Comparison of ENCODE assay signal across 8 cellular contexts in the genomic region with DNA sequence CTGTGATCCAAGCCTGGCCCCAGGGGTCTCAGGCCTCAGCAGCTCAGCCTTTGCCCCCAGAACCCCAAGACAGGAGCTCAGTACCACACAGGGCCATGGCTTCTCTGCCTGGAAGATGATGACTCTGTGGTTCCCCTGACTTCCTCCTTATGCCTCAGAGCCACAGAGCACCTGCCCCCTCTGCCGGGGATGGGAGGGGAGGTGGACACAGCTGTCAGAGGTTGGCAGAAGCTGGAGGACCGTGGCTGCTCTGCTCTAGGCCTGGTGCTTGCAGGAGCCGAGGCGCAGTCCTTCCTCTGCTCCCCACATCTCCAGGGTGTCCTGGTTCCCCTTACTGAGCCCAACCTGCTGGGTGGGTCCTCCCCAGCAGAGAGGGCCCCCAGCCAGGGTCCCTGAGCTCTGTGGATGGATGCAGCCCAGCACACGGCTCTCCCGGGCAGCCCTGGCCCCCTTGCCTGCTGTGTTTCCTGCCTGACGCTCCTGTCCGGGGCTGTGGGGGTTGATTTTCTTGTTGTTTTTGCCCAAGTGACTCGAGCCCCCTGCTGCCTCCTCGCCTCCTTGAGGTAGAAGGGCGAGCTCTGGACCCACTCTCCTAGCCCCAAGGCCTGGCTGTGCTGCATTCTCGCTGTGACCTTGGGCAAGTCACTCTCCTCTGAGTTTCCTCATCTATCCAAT. TPM values are rescaled to one million over a fixed set of nuclear protein-coding genes. Genes with fewer than 3 reads are reported as not detected.
A peak's percentile ranks its signal among the peaks of the same experiment; 100 is the strongest.
DNase-seq lines count a peak whose midpoint lies in the region; ATAC-seq and TF ChIP-seq lines count a peak whose summit lies in the region.

No MANE protein-coding gene starts in this region.

- no peaks in the 10 kb centered on the region for H3K4me1 ChIP-seq in mammary epithelial cell (ENCODE audit: insufficient read depth, low read length)

- H3K4me2 ChIP-seq in mammary epithelial cell (ENCODE audit: insufficient read depth, low read depth, low read length): no peak overlapping the region

- CTCF ChIA-PET in GM10248 (lab: Yijun Ruan, JAX): interaction anchor here (0.9 to 9.4 kb wide), 19 partner anchors 8 to 883 kb away, joined by 3 to 88 read pairs (median 4); no protein-coding TSS in a partner anchor
- CTCF ChIA-PET in mammary epithelial cell (lab: Charles Lee; ENCODE audit: low non-redundant PET): interaction anchor here (0.6 kb wide), 1 partner anchor 116 kb away, joined by 3 read pairs; no protein-coding TSS in a partner anchor

- no peaks in the 10 kb centered on the region for H3K27me3 ChIP-seq in dorsolateral prefrontal cortex
- H3K27me3 ChIP-seq in mammary epithelial cell (ENCODE audit: insufficient read depth, low read length): no peaks in the 10 kb centered on the region

- H3K4me3 ChIP-seq in dorsolateral prefrontal cortex: no peak overlapping the region
- no peak overlapping the region for H3K4me3 ChIP-seq in mammary epithelial cell (replicated peaks in 1 of 3; ENCODE audit: insufficient read depth in 1 of 3, low read depth in 2 of 3, low read length in 3 of 3)

- H3K9ac ChIP-seq in mammary epithelial cell (ENCODE audit: insufficient read depth, low read length): no peak overlapping the region

- no peaks in the 10 kb centered on the region for H4K20me1 ChIP-seq in mammary epithelial cell (ENCODE audit: insufficient read depth, low read length)

- intact Hi-C loops in dorsolateral prefrontal cortex (cut with DNase I) (no loop called here), mammary epithelial cell (cut with micrococcal nuclease) (loop anchor here (5.0 kb wide), 1 partner anchor 46 kb away; no protein-coding TSS in a partner anchor)

- in situ Hi-C loops in KBM-7 (cut with MboI; ENCODE audit: low pct_unique_long_range_greater_than_20kb, low sequenced_read_pairs): no loop called here
- in situ Hi-C loops in mammary epithelial cell (cut with MboI; ENCODE audit: low sequenced_read_pairs in 2 of 2): no loop called here

- dilution Hi-C loops in mammary epithelial cell (cut with HindIII; ENCODE audit: low sequenced_read_pairs): no loop called here

- H3K9me3 ChIP-seq in mammary epithelial cell (replicated peaks; ENCODE audit: insufficient read depth, low read length): no peaks in the 10 kb centered on the region

- WGBS in mammary epithelial cell (ENCODE audit: low coverage, missing lambda C conversion rate): 87% methylated on average over 7 of the region's 12 CpGs

- H3K27ac ChIP-seq in dorsolateral prefrontal cortex (peak overlapping the region in 2 of 59 donors; percentile 28 to 31), mammary epithelial cell (ENCODE audit: insufficient read depth, low read depth, low read length) (no peak overlapping the region)

- TF ChIP-seq CTCF in GM10248 (IDR thresholded peaks at IDR 0.05; ENCODE audit: control extremely low read depth, extremely low read depth, low read depth, missing control alignments) (peak; percentile 42), dorsolateral prefrontal cortex (IDR thresholded peaks at IDR 0.05 in 54 of 56, conservative IDR thresholded peaks at IDR 0.05 in 2 of 56; ENCODE audit: low read depth in 1 of 56, partially characterized antibody in 56 of 56) (no peak), mammary epithelial cell (conservative IDR thresholded peaks at IDR 0.05 in 1 of 2, IDR thresholded peaks at IDR 0.05 in 1 of 2; ENCODE audit: extremely low read depth in 1 of 2, insufficient read depth in 1 of 2, low read depth in 1 of 2, low read length in 2 of 2) (no peak)

- no peaks in the 10 kb centered on the region for H3K36me3 ChIP-seq in mammary epithelial cell (ENCODE audit: insufficient read depth, low read length)

- POLR2A ChIA-PET in GM10248 (lab: Yijun Ruan, JAX): interaction anchor here (0.5 kb wide), 1 partner anchor 47 kb away, joined by 3 read pairs; no protein-coding TSS in a partner anchor

- BruUV-seq in mammary epithelial cell (replicated peaks; lab: Mats Ljungman, UMichigan): no TSS peak

- DNase-seq in GM10248 (ENCODE audit: extremely low spot score): peak; percentile 67
- DNase-seq in KBM-7: peak; percentile 90
- DNase-seq in SHP77 (lab: John Stamatoyannopoulos, UW): peak; percentile 82 to 84
- peak in 8 of 10 donors; percentile 9 to 44 (median 29) for DNase-seq in dorsolateral prefrontal cortex
- DNase-seq in stimulated activated CD8-positive, alpha-beta memory T cell treated with anti-CD3 and anti-CD28 coated beads, Interleukin-4, amount 100 ng/mL, for 48 hours: peak; percentile 27
- no peak for DNase-seq in D341Med (ENCODE audit: low spot score)
- DNase-seq in mammary epithelial cell: no peak

- H3K79me2 ChIP-seq in mammary epithelial cell (ENCODE audit: insufficient read depth, low read length): no peaks in the 10 kb centered on the region

- H2AFZ ChIP-seq in mammary epithelial cell (ENCODE audit: low read depth, low read length): no peak overlapping the region

- no peak for ATAC-seq in HG03378 (IDR thresholded peaks at IDR 0.05; ENCODE audit: unreplicated experiment)

RNA-seq across cellular contexts. Expression of a gene that starts 36.6 kb away (rescaled TPM):
- total RNA-seq in dorsolateral prefrontal cortex (10 to 100 TPM in 5 of 120 experiments, 1 to 10 TPM in 115; 1.7 to 14.5 (median 5.3) TPM), mammary epithelial cell (1 to 10 TPM in 1 of 2 donors, under 1 TPM in 1; 0.67 to 3.5 TPM)
- 2.1 TPM for polyA plus RNA-seq in mammary epithelial cell
- polyA minus RNA-seq in mammary epithelial cell: 3.3 TPM

RNA-seq across cellular contexts. Expression of a gene that starts 39.4 kb away (rescaled TPM):
- 100 to 1,000 TPM; 209 to 348 (median 291) TPM for total RNA-seq in dorsolateral prefrontal cortex
- total RNA-seq in mammary epithelial cell: 100 to 1,000 TPM in 1 of 2 donors, 10 to 100 TPM in 1; 80.0 to 100 TPM
- 148 TPM for polyA plus RNA-seq in mammary epithelial cell
- 227 TPM for polyA minus RNA-seq in mammary epithelial cell

Comparison
In these comparisons a context has a peak if more than half of its experiments do, and no peak if none do; other contexts are left out.
1. DNase-seq: peak in GM10248 (single experiment), KBM-7 (single experiment), SHP77 (2 of 2), dorsolateral prefrontal cortex (8 of 10) and stimulated activated CD8-positive, alpha-beta memory T cell treated with anti-CD3 and anti-CD28 coated beads, Interleukin-4, amount 100 ng/mL, for 48 hours (single experiment); none in D341Med (single experiment) and mammary epithelial cell (single experiment).